Comparison of ENCODE assay signal across 21 cellular contexts in genomic region chr17:62693616-62694415, GRCh38.
DNase-seq lines count a peak whose midpoint lies in the region; ATAC-seq, FAIRE-seq and TF ChIP-seq lines count a peak whose summit lies in the region.
"Had no signal": no experiment of that assay in that cellular context is flagged by ENCODE, and none has a peak within 500 bp of the region (broad histone marks: within the 10 kb centered on the region; RNA-seq: fewer than 3 reads in every experiment).

No MANE protein-coding gene starts in this region.

- H3K4me3 Mint-ChIP-seq in WTC11 = no peak overlapping the region
- H3K4me3 Mint-ChIP-seq: IgD-negative memory B cell, T-cell had no signal

- dilution Hi-C loops in keratinocyte (cut with MboI; ENCODE audit: extremely low pct_ligation_motif_present, low sequenced_read_pairs) = no loop called here

- H3K4me3 ChIP-seq in BLaER1 treated with 17β-estradiol and CSF1 and Interleukin-3, amounts not matched to agents 10 nM and 100 nM = no peak overlapping the region
- no peak overlapping the region for H3K4me3 ChIP-seq in keratinocyte (ENCODE audit: control insufficient read depth in 2 of 3, extremely low read depth in 1 of 3, insufficient read depth in 2 of 3, low read depth in 1 of 3, low read length in 3 of 3)
- H3K4me3 ChIP-seq: coronary artery, esophagus muscularis mucosa had no signal

- H3K27me3 Mint-ChIP-seq in WTC11 (ENCODE audit: low read depth) = no peaks in the 10 kb centered on the region; the same call in 1 of the 2 replicates

- peak overlapping the region in 5 of 11 experiments; percentile 10 to 59 (median 39); a peak in 6 of 22 replicates for H3K9ac ChIP-seq in BLaER1 treated with 17β-estradiol and CSF1 and Interleukin-3, amounts not matched to agents 10 nM and 100 nM
- H3K9ac ChIP-seq in keratinocyte (ENCODE audit: control insufficient read depth, extremely low read depth, insufficient read depth, low read length) = no peak overlapping the region

- H3K4me1 ChIP-seq in BLaER1 treated with 17β-estradiol and CSF1 and Interleukin-3, amounts not matched to agents 10 nM and 100 nM = peaks cover 33 to 52% (median 44%) of the 10 kb centered on the region in 10 experiments; a peak in 19 of 20 replicates
- peaks cover 21% of the 10 kb centered on the region for H3K4me1 ChIP-seq in keratinocyte (ENCODE audit: control insufficient read depth, extremely low read depth, insufficient read depth, low read length)
- H3K4me1 ChIP-seq: Caco-2 had no signal

- CTCF ChIA-PET in WTC11 (lab: Charles Lee) = interaction anchor here (0.6 to 3.3 kb wide), 19 partner anchors 8 to 732 kb away, joined by 3 to 19 read pairs (median 4); no protein-coding TSS in a partner anchor

- H3K4me1 Mint-ChIP-seq in WTC11 = peaks cover 10% of the 10 kb centered on the region
- H3K4me1 Mint-ChIP-seq: IgD-negative memory B cell, T-cell had no signal

- no peaks in the 10 kb centered on the region for H3K79me2 ChIP-seq in keratinocyte (ENCODE audit: control insufficient read depth, insufficient read depth, low read length)

- FAIRE-seq in keratinocyte (lab: Jason Lieb, UNC) (peak; percentile 86), frontal cortex (lab: Jason Lieb, UNC) (no peak)
- FAIRE-seq: GM12892 had no signal

- H4K20me1 ChIP-seq in BLaER1 treated with 17β-estradiol and CSF1 and Interleukin-3, amounts not matched to agents 10 nM and 100 nM = peaks cover 0 to 54% (median 0%) of the 10 kb centered on the region in 11 experiments; a peak in 9 of 22 replicates
- no peaks in the 10 kb centered on the region for H4K20me1 ChIP-seq in keratinocyte (ENCODE audit: control insufficient read depth, extremely low read depth, insufficient read depth, low read length)

- no peaks in the 10 kb centered on the region for H3K36me3 Mint-ChIP-seq in WTC11
- H3K36me3 Mint-ChIP-seq: T-cell had no signal

- peak; percentile 37 for DNase-seq in NAMALWA (ENCODE audit: low spot score)
- DNase-seq in WTC11 (ENCODE audit: low spot score) = no peak
- DNase-seq in keratinocyte (ENCODE audit: low read depth, low spot score) = no peak
- no peak for DNase-seq in HCEC 1CT
- DNase-seq in frontal cortex (ENCODE audit: low spot score in 2 of 2) = no peak
- DNase-seq: activated CD8-positive, alpha-beta memory T cell treated with anti-CD3 and anti-CD28 coated beads for 24 hours; activated gamma-delta T cell; aorta; GDM1; hippocampal formation; NCI-H1417 treated with DMSO at 0.1 percent for 48 hours; stimulated activated CD4-positive, alpha-beta T cell treated with anti-CD3 and anti-CD28 coated beads, Interleukin-12 subunit alpha, Interleukin-12 subunit beta, amount 100 ng/mL, for 4 hours; T-cell had no signal

- H3K4me2 ChIP-seq in BLaER1 treated with 17β-estradiol and CSF1 and Interleukin-3, amounts not matched to agents 10 nM and 100 nM = peak overlapping the region; percentile 21 to 86 (median 65); a peak in 21 of 22 replicates
- H3K4me2 ChIP-seq in keratinocyte (ENCODE audit: control insufficient read depth, extremely low read depth, insufficient read depth, low read depth, low read length) = peak overlapping the region; percentile 25

- H3K27ac Mint-ChIP-seq in WTC11 = peak overlapping the region; percentile 56; the same call in 1 of the 2 replicates
- H3K27ac Mint-ChIP-seq: IgD-negative memory B cell, T-cell had no signal

- H3K27ac ChIP-seq in BLaER1 treated with 17β-estradiol and CSF1 and Interleukin-3, amounts not matched to agents 10 nM and 100 nM = peak overlapping the region in 6 of 11 experiments; percentile 18 to 56 (median 25); a peak in 6 of 22 replicates
- no peak overlapping the region for H3K27ac ChIP-seq in keratinocyte (ENCODE audit: control insufficient read depth, insufficient read depth, low read length)
- H3K27ac ChIP-seq: esophagus muscularis mucosa had no signal

- ATAC-seq in WTC11 (peak; percentile 11), HG03135 (IDR thresholded peaks at IDR 0.05; ENCODE audit: unreplicated experiment) (no peak), HG03378 (IDR thresholded peaks at IDR 0.05; ENCODE audit: unreplicated experiment) (no peak)
- ATAC-seq: T-cell had no signal

- H3K9me1 ChIP-seq in keratinocyte (ENCODE audit: control insufficient read depth, extremely low read depth, insufficient read depth, low read length) = no peaks in the 10 kb centered on the region

- TF ChIP-seq CTCF in WTC11 (IDR thresholded peaks at IDR 0.05) = no peak; the same call in 1 of the 2 replicates
- TF ChIP-seq CTCF in keratinocyte (optimal IDR thresholded peaks at IDR 0.05 in 1 of 3, IDR thresholded peaks at IDR 0.05 in 1 of 3, conservative IDR thresholded peaks at IDR 0.05 in 1 of 3; ENCODE audit: extremely low read depth in 1 of 3, insufficient read depth in 2 of 3, low read length in 3 of 3) = peak in 1 of 3 experiments; percentile 27

- H2AFZ ChIP-seq in keratinocyte (ENCODE audit: control insufficient read depth, low read length) = no peak overlapping the region

- no peaks in the 10 kb centered on the region for H3K9me3 Mint-ChIP-seq in WTC11
- H3K9me3 Mint-ChIP-seq: IgD-negative memory B cell, T-cell had no signal

- H3K36me3 ChIP-seq in BLaER1 treated with 17β-estradiol and CSF1 and Interleukin-3, amounts not matched to agents 10 nM and 100 nM = peaks cover 14 to 40% (median 28%) of the 10 kb centered on the region in 11 experiments; a peak in 20 of 22 replicates
- H3K36me3 ChIP-seq in keratinocyte (ENCODE audit: control insufficient read depth in 2 of 2, extremely low read depth in 1 of 2, insufficient read depth in 2 of 2, low read length in 2 of 2) = peaks cover 8 to 9% of the 10 kb centered on the region in 2 experiments

- H3K9me3 ChIP-seq in BLaER1 treated with 17β-estradiol and CSF1 and Interleukin-3, amounts not matched to agents 10 nM and 100 nM (replicated peaks in 1 of 11) = peaks cover 0 to 8% (median 0%) of the 10 kb centered on the region in 11 experiments; a peak in 6 of 22 replicates
- no peaks in the 10 kb centered on the region for H3K9me3 ChIP-seq in keratinocyte (ENCODE audit: control insufficient read depth, low read depth, low read length)
- H3K9me3 ChIP-seq: Caco-2, esophagus muscularis mucosa had no signal

- POLR2A ChIA-PET in WTC11 (lab: Charles Lee) = interaction anchor here (0.6 kb wide), 1 partner anchor 19 kb away, joined by 6 read pairs; no protein-coding TSS in a partner anchor

- no peaks in the 10 kb centered on the region for H3K27me3 ChIP-seq in BLaER1 treated with 17β-estradiol and CSF1 and Interleukin-3, amounts not matched to agents 10 nM and 100 nM
- H3K27me3 ChIP-seq in keratinocyte (ENCODE audit: control insufficient read depth, extremely low read depth, insufficient read depth, low read length) = no peaks in the 10 kb centered on the region

TF ChIP-seq in WTC11, 78 proteins besides CTCF, POLR2A, EP300 and RAD21:
- TF ChIP-seq ZNF423 (CRISPR knock-in tag; IDR thresholded peaks at IDR 0.05) = no peak
- TF ChIP-seq, protein P1, sequence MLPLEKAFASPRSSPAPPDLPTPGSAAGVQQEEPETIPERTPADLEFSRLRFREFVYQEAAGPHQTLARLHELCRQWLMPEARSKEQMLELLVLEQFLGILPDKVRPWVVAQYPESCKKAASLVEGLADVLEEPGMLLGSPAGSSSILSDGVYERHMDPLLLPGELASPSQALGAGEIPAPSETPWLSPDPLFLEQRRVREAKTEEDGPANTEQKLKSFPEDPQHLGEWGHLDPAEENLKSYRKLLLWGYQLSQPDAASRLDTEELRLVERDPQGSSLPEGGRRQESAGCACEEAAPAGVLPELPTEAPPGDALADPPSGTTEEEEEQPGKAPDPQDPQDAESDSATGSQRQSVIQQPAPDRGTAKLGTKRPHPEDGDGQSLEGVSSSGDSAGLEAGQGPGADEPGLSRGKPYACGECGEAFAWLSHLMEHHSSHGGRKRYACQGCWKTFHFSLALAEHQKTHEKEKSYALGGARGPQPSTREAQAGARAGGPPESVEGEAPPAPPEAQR (CRISPR knock-in tag; IDR thresholded peaks at IDR 0.05) = no peak
